1 cellular context compared by ENCODE assay signal in the genomic region with DNA sequence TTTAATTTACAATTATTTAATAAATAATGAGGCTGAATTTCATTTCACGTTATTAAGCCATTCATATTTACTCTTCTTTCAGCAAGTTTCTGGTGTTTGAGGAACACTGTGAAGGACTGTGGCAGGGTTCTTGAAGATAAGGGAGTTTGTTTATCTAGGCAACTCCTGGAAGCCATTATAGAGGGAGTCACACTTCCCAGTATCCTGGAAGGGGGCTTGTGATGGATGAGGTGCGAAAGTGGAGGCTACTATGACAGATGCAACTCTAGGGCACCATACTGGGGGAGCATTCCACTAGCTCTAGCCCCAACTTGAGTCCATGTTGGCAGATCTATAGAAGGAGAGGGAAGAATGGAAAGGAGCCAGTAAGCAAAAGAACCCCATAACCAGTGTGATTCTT.
TF ChIP-seq lines count a peak whose summit lies in the region.

No MANE protein-coding gene starts in this region.

TF ChIP-seq in K562, 482 proteins besides CTCF, POLR2A, EP300 and RAD21 (continues in another document):
- no peak for TF ChIP-seq CBX5 (IDR thresholded peaks at IDR 0.05; ENCODE audit: borderline replicate concordance, low read depth)
- peak; percentile 54; the same call in 1 of the 2 replicates for TF ChIP-seq FOXA1 (IDR thresholded peaks at IDR 0.05; ENCODE audit: borderline replicate concordance)
- TF ChIP-seq EGR1 (conservative IDR thresholded peaks at IDR 0.05) = no peak
- no peak for TF ChIP-seq ZNF76 (CRISPR knock-in tag; IDR thresholded peaks at IDR 0.05; ENCODE audit: borderline replicate concordance)
- TF ChIP-seq, protein P1, sequence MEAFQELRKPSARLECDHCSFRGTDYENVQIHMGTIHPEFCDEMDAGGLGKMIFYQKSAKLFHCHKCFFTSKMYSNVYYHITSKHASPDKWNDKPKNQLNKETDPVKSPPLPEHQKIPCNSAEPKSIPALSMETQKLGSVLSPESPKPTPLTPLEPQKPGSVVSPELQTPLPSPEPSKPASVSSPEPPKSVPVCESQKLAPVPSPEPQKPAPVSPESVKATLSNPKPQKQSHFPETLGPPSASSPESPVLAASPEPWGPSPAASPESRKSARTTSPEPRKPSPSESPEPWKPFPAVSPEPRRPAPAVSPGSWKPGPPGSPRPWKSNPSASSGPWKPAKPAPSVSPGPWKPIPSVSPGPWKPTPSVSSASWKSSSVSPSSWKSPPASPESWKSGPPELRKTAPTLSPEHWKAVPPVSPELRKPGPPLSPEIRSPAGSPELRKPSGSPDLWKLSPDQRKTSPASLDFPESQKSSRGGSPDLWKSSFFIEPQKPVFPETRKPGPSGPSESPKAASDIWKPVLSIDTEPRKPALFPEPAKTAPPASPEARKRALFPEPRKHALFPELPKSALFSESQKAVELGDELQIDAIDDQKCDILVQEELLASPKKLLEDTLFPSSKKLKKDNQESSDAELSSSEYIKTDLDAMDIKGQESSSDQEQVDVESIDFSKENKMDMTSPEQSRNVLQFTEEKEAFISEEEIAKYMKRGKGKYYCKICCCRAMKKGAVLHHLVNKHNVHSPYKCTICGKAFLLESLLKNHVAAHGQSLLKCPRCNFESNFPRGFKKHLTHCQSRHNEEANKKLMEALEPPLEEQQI (IDR thresholded peaks at IDR 0.05) = 0 out of 2 replicates have a peak, but pooled peaks have one; percentile 32
- TF ChIP-seq, protein P2, sequence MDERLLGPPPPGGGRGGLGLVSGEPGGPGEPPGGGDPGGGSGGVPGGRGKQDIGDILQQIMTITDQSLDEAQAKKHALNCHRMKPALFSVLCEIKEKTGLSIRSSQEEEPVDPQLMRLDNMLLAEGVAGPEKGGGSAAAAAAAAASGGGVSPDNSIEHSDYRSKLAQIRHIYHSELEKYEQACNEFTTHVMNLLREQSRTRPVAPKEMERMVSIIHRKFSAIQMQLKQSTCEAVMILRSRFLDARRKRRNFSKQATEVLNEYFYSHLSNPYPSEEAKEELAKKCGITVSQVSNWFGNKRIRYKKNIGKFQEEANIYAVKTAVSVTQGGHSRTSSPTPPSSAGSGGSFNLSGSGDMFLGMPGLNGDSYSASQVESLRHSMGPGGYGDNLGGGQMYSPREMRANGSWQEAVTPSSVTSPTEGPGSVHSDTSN (CRISPR knock-in tag; IDR thresholded peaks at IDR 0.05; ENCODE audit: low read depth) = no peak
- TF ChIP-seq, protein P2 (tag; conservative IDR thresholded peaks at IDR 0.05; ENCODE audit: low read depth) = peak; percentile 80
- peak; percentile 44; the same call in 1 of the 2 replicates for TF ChIP-seq MTA2 (IDR thresholded peaks at IDR 0.05; ENCODE audit: low read depth)
- peak; percentile 44; the same call in 1 of the 2 replicates for TF ChIP-seq LEF1 (IDR thresholded peaks at IDR 0.05)
- TF ChIP-seq FOXJ2 (tag; IDR thresholded peaks at IDR 0.05) = 0 out of 2 replicates have a peak, but pooled peaks have one; percentile 28
- TF ChIP-seq NCOA1 (IDR thresholded peaks at IDR 0.05; ENCODE audit: low read depth) = peak; percentile 22; the same call in 1 of the 2 replicates
- TF ChIP-seq SAFB (IDR thresholded peaks at IDR 0.05; ENCODE audit: borderline replicate concordance, low read depth, low read length) = no peak
- TF ChIP-seq POU5F1 (IDR thresholded peaks at IDR 0.05; ENCODE audit: borderline replicate concordance, low read depth, low read length, partially characterized antibody) = no peak
- no peak for TF ChIP-seq XRCC3 (IDR thresholded peaks at IDR 0.05)
- TF ChIP-seq HDAC2 (IDR thresholded peaks at IDR 0.05) = peak; percentile 24; the same call in 1 of the 2 replicates
- TF ChIP-seq, protein P3, sequence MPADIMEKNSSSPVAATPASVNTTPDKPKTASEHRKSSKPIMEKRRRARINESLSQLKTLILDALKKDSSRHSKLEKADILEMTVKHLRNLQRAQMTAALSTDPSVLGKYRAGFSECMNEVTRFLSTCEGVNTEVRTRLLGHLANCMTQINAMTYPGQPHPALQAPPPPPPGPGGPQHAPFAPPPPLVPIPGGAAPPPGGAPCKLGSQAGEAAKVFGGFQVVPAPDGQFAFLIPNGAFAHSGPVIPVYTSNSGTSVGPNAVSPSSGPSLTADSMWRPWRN (IDR thresholded peaks at IDR 0.05; ENCODE audit: low read depth) = 0 out of 2 replicates have a peak, but pooled peaks have one; percentile 43
- no peak for TF ChIP-seq HEY1 (CRISPR knock-in tag; IDR thresholded peaks at IDR 0.05; ENCODE audit: borderline replicate concordance)
- TF ChIP-seq, protein P4, sequence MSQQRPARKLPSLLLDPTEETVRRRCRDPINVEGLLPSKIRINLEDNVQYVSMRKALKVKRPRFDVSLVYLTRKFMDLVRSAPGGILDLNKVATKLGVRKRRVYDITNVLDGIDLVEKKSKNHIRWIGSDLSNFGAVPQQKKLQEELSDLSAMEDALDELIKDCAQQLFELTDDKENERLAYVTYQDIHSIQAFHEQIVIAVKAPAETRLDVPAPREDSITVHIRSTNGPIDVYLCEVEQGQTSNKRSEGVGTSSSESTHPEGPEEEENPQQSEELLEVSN (IDR thresholded peaks at IDR 0.05; ENCODE audit: borderline replicate concordance in 1 of 2, extremely low read depth in 1 of 2, insufficient read depth in 1 of 2, insufficient read length in 1 of 2, low read depth in 1 of 2, low read length in 1 of 2, poor library complexity in 1 of 2, severe bottlenecking in 1 of 2) = no peak
- TF ChIP-seq, protein P5, sequence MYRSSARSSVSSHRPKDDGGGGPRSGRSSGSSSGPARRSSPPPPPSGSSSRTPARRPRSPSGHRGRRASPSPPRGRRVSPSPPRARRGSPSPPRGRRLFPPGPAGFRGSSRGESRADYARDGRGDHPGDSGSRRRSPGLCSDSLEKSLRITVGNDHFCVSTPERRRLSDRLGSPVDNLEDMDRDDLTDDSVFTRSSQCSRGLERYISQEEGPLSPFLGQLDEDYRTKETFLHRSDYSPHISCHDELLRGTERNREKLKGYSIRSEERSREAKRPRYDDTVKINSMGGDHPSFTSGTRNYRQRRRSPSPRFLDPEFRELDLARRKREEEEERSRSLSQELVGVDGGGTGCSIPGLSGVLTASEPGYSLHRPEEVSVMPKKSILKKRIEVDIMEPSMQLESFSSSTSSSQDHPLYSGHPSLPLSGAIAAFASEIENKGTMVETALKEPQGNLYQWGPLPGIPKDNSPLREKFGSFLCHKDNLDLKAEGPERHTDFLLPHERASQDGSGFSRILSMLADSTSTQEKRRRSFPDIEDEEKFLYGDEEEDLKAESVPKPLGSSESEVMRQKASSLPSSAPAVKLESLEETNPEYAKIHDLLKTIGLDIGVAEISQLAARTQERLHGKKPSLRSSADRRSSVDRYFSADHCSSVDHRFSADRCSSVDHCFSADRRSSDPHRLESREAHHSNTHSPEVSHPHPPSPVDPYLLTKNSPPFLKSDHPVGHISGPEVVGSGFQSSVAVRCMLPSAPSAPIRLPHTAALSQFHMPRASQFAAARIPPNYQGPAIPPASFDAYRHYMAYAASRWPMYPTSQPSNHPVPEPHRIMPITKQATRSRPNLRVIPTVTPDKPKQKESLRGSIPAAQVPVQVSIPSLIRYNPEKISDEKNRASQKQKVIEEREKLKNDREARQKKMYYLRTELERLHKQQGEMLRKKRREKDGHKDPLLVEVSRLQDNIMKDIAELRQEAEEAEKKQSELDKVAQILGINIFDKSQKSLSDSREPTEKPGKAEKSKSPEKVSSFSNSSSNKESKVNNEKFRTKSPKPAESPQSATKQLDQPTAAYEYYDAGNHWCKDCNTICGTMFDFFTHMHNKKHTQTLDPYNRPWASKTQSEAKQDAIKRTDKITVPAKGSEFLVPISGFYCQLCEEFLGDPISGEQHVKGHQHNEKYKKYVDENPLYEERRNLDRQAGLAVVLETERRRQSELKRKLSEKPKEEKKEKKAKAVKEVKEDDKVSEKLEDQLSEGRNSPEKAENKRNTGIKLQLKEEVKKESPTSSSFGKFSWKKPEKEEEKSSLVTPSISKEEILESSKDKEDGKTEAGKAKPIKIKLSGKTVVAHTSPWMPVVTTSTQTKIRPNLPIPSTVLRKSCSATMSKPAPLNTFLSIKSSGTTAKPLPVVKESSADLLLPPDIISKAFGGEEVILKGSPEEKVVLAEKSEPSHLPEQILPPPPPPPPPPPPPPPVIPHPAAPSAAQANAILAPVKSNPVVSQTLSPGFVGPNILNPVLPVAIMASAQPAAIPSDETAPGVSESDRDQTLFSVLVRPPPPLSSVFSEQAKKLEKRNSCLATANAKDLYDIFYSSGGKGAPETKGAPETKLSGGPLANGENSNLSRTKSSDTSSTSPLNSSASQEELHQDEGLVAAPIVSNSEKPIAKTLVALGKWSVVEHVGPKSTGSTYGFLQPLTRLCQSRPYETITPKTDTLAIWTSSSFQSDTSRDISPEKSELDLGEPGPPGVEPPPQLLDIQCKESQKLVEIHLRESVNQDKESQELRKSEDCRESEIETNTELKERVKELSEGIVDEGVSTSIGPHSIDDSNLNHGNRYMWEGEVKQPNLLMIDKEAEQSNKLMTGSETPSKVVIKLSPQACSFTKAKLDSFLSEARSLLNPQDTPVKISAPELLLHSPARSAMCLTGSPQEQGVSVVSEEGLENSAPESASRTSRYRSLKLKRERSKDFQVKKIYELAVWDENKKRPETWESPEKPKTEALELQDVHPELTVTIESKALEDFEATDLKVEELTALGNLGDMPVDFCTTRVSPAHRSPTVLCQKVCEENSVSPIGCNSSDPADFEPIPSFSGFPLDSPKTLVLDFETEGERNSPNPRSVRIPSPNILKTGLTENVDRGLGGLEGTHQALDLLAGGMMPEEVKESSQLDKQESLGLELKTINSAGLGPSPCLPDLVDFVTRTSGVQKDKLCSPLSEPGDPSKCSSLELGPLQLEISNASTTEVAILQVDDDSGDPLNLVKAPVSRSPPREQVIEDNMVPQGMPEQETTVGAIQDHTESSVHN (IDR thresholded peaks at IDR 0.05; ENCODE audit: borderline replicate concordance in 1 of 2, low read depth in 1 of 2) = no peak
- TF ChIP-seq, protein P6, sequence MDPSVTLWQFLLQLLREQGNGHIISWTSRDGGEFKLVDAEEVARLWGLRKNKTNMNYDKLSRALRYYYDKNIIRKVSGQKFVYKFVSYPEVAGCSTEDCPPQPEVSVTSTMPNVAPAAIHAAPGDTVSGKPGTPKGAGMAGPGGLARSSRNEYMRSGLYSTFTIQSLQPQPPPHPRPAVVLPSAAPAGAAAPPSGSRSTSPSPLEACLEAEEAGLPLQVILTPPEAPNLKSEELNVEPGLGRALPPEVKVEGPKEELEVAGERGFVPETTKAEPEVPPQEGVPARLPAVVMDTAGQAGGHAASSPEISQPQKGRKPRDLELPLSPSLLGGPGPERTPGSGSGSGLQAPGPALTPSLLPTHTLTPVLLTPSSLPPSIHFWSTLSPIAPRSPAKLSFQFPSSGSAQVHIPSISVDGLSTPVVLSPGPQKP (CRISPR knock-in tag; IDR thresholded peaks at IDR 0.05) = no peak
- TF ChIP-seq ILK (tag; IDR thresholded peaks at IDR 0.05; ENCODE audit: borderline replicate concordance, low read depth) = 0 out of 2 replicates have a peak, but pooled peaks have one; percentile 21
- TF ChIP-seq, protein P7, sequence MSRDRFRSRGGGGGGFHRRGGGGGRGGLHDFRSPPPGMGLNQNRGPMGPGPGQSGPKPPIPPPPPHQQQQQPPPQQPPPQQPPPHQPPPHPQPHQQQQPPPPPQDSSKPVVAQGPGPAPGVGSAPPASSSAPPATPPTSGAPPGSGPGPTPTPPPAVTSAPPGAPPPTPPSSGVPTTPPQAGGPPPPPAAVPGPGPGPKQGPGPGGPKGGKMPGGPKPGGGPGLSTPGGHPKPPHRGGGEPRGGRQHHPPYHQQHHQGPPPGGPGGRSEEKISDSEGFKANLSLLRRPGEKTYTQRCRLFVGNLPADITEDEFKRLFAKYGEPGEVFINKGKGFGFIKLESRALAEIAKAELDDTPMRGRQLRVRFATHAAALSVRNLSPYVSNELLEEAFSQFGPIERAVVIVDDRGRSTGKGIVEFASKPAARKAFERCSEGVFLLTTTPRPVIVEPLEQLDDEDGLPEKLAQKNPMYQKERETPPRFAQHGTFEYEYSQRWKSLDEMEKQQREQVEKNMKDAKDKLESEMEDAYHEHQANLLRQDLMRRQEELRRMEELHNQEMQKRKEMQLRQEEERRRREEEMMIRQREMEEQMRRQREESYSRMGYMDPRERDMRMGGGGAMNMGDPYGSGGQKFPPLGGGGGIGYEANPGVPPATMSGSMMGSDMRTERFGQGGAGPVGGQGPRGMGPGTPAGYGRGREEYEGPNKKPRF (IDR thresholded peaks at IDR 0.05; ENCODE audit: low read depth, low read length) = no peak
- peak; percentile 46; the same call in 1 of the 2 replicates for TF ChIP-seq MTA1 (IDR thresholded peaks at IDR 0.05; ENCODE audit: borderline replicate concordance)
- TF ChIP-seq DMBX1 (CRISPR knock-in tag; IDR thresholded peaks at IDR 0.05; ENCODE audit: borderline replicate concordance) = 0 out of 2 replicates have a peak, but pooled peaks have one; percentile 46
- TF ChIP-seq KDM1A (IDR thresholded peaks at IDR 0.05) = peak in 1 of 2 experiments; percentile 51; a peak in 1 of 4 replicates
- TF ChIP-seq, protein P8, sequence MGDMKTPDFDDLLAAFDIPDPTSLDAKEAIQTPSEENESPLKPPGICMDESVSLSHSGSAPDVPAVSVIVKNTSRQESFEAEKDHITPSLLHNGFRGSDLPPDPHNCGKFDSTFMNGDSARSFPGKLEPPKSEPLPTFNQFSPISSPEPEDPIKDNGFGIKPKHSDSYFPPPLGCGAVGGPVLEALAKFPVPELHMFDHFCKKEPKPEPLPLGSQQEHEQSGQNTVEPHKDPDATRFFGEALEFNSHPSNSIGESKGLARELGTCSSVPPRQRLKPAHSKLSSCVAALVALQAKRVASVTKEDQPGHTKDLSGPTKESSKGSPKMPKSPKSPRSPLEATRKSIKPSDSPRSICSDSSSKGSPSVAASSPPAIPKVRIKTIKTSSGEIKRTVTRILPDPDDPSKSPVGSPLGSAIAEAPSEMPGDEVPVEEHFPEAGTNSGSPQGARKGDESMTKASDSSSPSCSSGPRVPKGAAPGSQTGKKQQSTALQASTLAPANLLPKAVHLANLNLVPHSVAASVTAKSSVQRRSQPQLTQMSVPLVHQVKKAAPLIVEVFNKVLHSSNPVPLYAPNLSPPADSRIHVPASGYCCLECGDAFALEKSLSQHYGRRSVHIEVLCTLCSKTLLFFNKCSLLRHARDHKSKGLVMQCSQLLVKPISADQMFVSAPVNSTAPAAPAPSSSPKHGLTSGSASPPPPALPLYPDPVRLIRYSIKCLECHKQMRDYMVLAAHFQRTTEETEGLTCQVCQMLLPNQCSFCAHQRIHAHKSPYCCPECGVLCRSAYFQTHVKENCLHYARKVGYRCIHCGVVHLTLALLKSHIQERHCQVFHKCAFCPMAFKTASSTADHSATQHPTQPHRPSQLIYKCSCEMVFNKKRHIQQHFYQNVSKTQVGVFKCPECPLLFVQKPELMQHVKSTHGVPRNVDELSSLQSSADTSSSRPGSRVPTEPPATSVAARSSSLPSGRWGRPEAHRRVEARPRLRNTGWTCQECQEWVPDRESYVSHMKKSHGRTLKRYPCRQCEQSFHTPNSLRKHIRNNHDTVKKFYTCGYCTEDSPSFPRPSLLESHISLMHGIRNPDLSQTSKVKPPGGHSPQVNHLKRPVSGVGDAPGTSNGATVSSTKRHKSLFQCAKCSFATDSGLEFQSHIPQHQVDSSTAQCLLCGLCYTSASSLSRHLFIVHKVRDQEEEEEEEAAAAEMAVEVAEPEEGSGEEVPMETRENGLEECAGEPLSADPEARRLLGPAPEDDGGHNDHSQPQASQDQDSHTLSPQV (IDR thresholded peaks at IDR 0.05) = peak; percentile 76
- TF ChIP-seq RHOXF2B (CRISPR knock-in tag; conservative IDR thresholded peaks at IDR 0.05) = no peak
- no peak for TF ChIP-seq CCNT2 (IDR thresholded peaks at IDR 0.05; ENCODE audit: borderline replicate concordance, extremely low read depth, insufficient read length, low read depth, low read length)
- TF ChIP-seq GATAD2B (IDR thresholded peaks at IDR 0.05; ENCODE audit: borderline replicate concordance) = no peak
- peak; percentile 49 for TF ChIP-seq NCOR1 (IDR thresholded peaks at IDR 0.05)
